25 cellular contexts compared by ENCODE assay signal in the genomic region with DNA sequence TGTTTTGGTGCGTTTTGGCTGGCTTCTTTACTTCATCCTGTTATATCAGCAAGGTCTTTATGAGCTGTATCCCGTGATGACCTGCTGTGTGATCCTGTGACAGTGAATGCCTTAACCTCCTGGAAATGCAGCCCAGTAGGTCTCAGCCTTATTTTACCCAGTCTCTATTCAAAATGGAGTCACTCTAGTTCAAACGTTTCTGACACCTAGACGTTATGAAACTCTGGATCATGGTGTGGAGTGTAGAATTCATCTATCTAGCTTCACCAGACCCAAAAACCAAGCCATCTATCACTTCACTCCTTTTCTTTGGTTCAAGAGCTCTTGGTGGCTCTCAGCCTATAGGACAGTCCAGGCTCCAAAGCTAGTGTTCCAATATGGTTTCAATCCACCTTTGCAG. TPM values are rescaled to one million over a fixed set of nuclear protein-coding genes. Genes with fewer than 3 reads are reported as not detected.
DNase-seq lines count a peak whose midpoint lies in the region; TF ChIP-seq lines count a peak whose summit lies in the region.
"Had no signal": no experiment of that assay in that cellular context is flagged by ENCODE, and none has a peak within 500 bp of the region (broad histone marks: within the 10 kb centered on the region; RNA-seq: fewer than 3 reads in every experiment).

No MANE protein-coding gene starts in this region.

- CTCF ChIA-PET in PC-9 (lab: Charles Lee): interaction anchor here (0.6 to 1.4 kb wide), 2 partner anchors 18 to 1093 kb away, joined by 3 to 5 read pairs; no protein-coding TSS in a partner anchor

- H3F3A ChIP-seq in PC-9 (ENCODE audit: insufficient read depth, low read depth): peaks cover 35% of the 10 kb centered on the region
- no peaks in the 10 kb centered on the region for H3F3A ChIP-seq in smooth muscle cell (ENCODE audit: low read depth)

- H3K27ac ChIP-seq in PC-9 (peak overlapping the region; percentile 95), endodermal cell (ENCODE audit: low read depth, low read length) (no peak overlapping the region), esophagus (ENCODE audit: low read depth in 2 of 2, low read length in 1 of 2) (peak overlapping the region; percentile 78 to 80), smooth muscle cell (ENCODE audit: low read depth) (peak overlapping the region; percentile 71), testis (no peak overlapping the region), brain microvascular endothelial cell (no peak overlapping the region)
- H3K27ac ChIP-seq: A549; BLaER1 treated with 17β-estradiol and CSF1 and Interleukin-3, amounts not matched to agents 10 nM and 100 nM had no signal

- H3K9me3 Mint-ChIP-seq in endodermal cell: no peaks in the 10 kb centered on the region
- H3K9me3 Mint-ChIP-seq: CD8-positive, alpha-beta memory T cell had no signal

- no peak overlapping the region for H2AFZ ChIP-seq in PC-9
- H2AFZ ChIP-seq in smooth muscle cell (ENCODE audit: low read depth): no peak overlapping the region

- POLR2A ChIA-PET in PC-9 (lab: Charles Lee; ENCODE audit: unreplicated experiment): interaction anchor here (0.5 kb wide), 1 partner anchor 9 kb away, joined by 6 read pairs; no protein-coding TSS in a partner anchor

- H3K4me1 ChIP-seq in PC-9 (replicated peaks; ENCODE audit: insufficient read depth): peaks cover 69% of the 10 kb centered on the region
- H3K4me1 ChIP-seq in endodermal cell (ENCODE audit: control insufficient read depth, insufficient read depth, low read length): no peaks in the 10 kb centered on the region
- H3K4me1 ChIP-seq in esophagus (ENCODE audit: control insufficient read depth in 2 of 2, insufficient read depth in 2 of 2, low read length in 1 of 2): peaks cover 0 to 7% of the 10 kb centered on the region in 2 donors
- H3K4me1 ChIP-seq in smooth muscle cell (ENCODE audit: low read depth): no peaks in the 10 kb centered on the region
- no peaks in the 10 kb centered on the region for H3K4me1 ChIP-seq in testis
- H3K4me1 ChIP-seq: A549, BE2C, HAP-1 had no signal

- H3K4me3 ChIP-seq in PC-9: no peak overlapping the region
- H3K4me3 ChIP-seq in endodermal cell (ENCODE audit: low read length): no peak overlapping the region
- H3K4me3 ChIP-seq in esophagus (ENCODE audit: low read depth in 1 of 2, low read length in 2 of 2): no peak overlapping the region
- H3K4me3 ChIP-seq in smooth muscle cell: no peak overlapping the region
- no peak overlapping the region for H3K4me3 ChIP-seq in testis
- no peak overlapping the region for H3K4me3 ChIP-seq in brain microvascular endothelial cell (ENCODE audit: low read depth, low read length)
- H3K4me3 ChIP-seq: A549; BLaER1 treated with 17β-estradiol and CSF1 and Interleukin-3, amounts not matched to agents 10 nM and 100 nM; HAP-1 had no signal

- H4K20me1 ChIP-seq in PC-9 (ENCODE audit: insufficient read depth) (no peaks in the 10 kb centered on the region), smooth muscle cell (ENCODE audit: low read depth) (no peaks in the 10 kb centered on the region)
- H4K20me1 ChIP-seq: BLaER1 treated with 17β-estradiol and CSF1 and Interleukin-3, amounts not matched to agents 10 nM and 100 nM had no signal

- no peaks in the 10 kb centered on the region for H3K4me1 Mint-ChIP-seq in endodermal cell
- H3K4me1 Mint-ChIP-seq: CD14-positive monocyte; CD8-positive, alpha-beta memory T cell had no signal

- 75 to 94% methylated on average over 2 to 4 of the region's 4 CpGs for WGBS in endodermal cell (ENCODE audit: insufficient coverage in 1 of 2, insufficient read length in 1 of 2), 2 experiments
- WGBS in esophagus, 2 donors: 75 to 80% methylated on average over 4 of the region's 4 CpGs
- WGBS in smooth muscle cell (ENCODE audit: low lambda C conversion rate): 91% methylated on average over 4 of the region's 4 CpGs
- 81 to 82% methylated on average over 4 of the region's 4 CpGs for WGBS in testis, 2 donors

- intact Hi-C loops in PC-9 (cut with micrococcal nuclease; ENCODE audit: unreplicated experiment): loop anchor here (1.0 to 2.0 kb wide), 2 partner anchors 9 to 14 kb away; no protein-coding TSS in a partner anchor
- intact Hi-C loops in testis (cut with DNase I; ENCODE audit: low total_unique reads): no loop called here

- H3K9ac ChIP-seq in endodermal cell (ENCODE audit: extremely low read depth, low read length, poor library complexity, severe bottlenecking) (no peak overlapping the region), smooth muscle cell (ENCODE audit: low read depth) (no peak overlapping the region)
- H3K9ac ChIP-seq: BLaER1 treated with 17β-estradiol and CSF1 and Interleukin-3, amounts not matched to agents 10 nM and 100 nM had no signal

- DNase-seq in PC-9 (no peak), endodermal cell (peak; percentile 4), smooth muscle cell (lab: John Stamatoyannopoulos, UW; ENCODE audit: unreplicated experiment) (no peak), COLO829 (ENCODE audit: low spot score) (no peak), testis (no peak), brain microvascular endothelial cell (no peak)
- DNase-seq: 8988T; ACHN; AML-193; BE2C; CD4-positive, alpha-beta T cell; CD8-positive, alpha-beta memory T cell; COR-L47; DMS79 treated with DMSO at 0.1 percent for 48 hours; GF-D8; GOT3; HFFc6 had no signal

- peaks cover 10% of the 10 kb centered on the region for H3K27me3 Mint-ChIP-seq in endodermal cell (ENCODE audit: insufficient read depth)

- in situ Hi-C loops in brain microvascular endothelial cell (cut with HindIII; ENCODE audit: low pct_ligation_motif_present, low sequenced_read_pairs): no loop called here

- no peak overlapping the region for H3K4me3 Mint-ChIP-seq in endodermal cell
- H3K4me3 Mint-ChIP-seq: CD14-positive monocyte; CD4-positive, alpha-beta T cell; CD8-positive, alpha-beta memory T cell; HFFc6 had no signal

- H3K79me2 ChIP-seq in PC-9 (ENCODE audit: low read depth) (no peaks in the 10 kb centered on the region), smooth muscle cell (ENCODE audit: low read depth) (no peaks in the 10 kb centered on the region)

- no peaks in the 10 kb centered on the region for H3K9me2 ChIP-seq in PC-9 (ENCODE audit: insufficient read depth)

- H3K27me3 ChIP-seq in PC-9 (ENCODE audit: insufficient read depth, low read depth) (no peaks in the 10 kb centered on the region), endodermal cell (ENCODE audit: control insufficient read depth, insufficient read depth, low read length, poor library complexity, severe bottlenecking) (no peaks in the 10 kb centered on the region), esophagus (ENCODE audit: control insufficient read depth in 1 of 2, insufficient read depth in 2 of 2, low read length in 2 of 2) (no peaks in the 10 kb centered on the region), smooth muscle cell (ENCODE audit: low read depth) (peaks cover 7% of the 10 kb centered on the region), testis (no peaks in the 10 kb centered on the region), brain microvascular endothelial cell (replicated peaks) (no peaks in the 10 kb centered on the region)
- H3K27me3 ChIP-seq: BE2C; BLaER1 treated with 17β-estradiol and CSF1 and Interleukin-3, amounts not matched to agents 10 nM and 100 nM had no signal

- H3K4me2 ChIP-seq in PC-9 (peak overlapping the region; percentile 44), smooth muscle cell (no peak overlapping the region)
- H3K4me2 ChIP-seq: A549; BLaER1 treated with 17β-estradiol and CSF1 and Interleukin-3, amounts not matched to agents 10 nM and 100 nM had no signal

- H3K36me3 ChIP-seq in PC-9 (ENCODE audit: low read depth) (no peaks in the 10 kb centered on the region), endodermal cell (ENCODE audit: control insufficient read depth, insufficient read depth, low read length) (no peaks in the 10 kb centered on the region), esophagus (ENCODE audit: control insufficient read depth in 2 of 2, insufficient read depth in 2 of 2, low read length in 1 of 2) (no peaks in the 10 kb centered on the region), smooth muscle cell (ENCODE audit: low read depth) (no peaks in the 10 kb centered on the region), testis (ENCODE audit: low read depth, missing control alignments) (no peaks in the 10 kb centered on the region), brain microvascular endothelial cell (replicated peaks) (no peaks in the 10 kb centered on the region)
- H3K36me3 ChIP-seq: BE2C; BLaER1 treated with 17β-estradiol and CSF1 and Interleukin-3, amounts not matched to agents 10 nM and 100 nM; HAP-1 had no signal

- H3K9me3 ChIP-seq in PC-9 (ENCODE audit: insufficient read depth, low read depth) (0 out of 2 replicates have a peak, but pooled peaks cover 7% of the 10 kb centered on the region), endodermal cell (ENCODE audit: control insufficient read depth, low read length) (no peaks in the 10 kb centered on the region), esophagus (ENCODE audit: control insufficient read depth in 2 of 2, insufficient read depth in 1 of 2, low read depth in 1 of 2, low read length in 1 of 2) (no peaks in the 10 kb centered on the region), smooth muscle cell (replicated peaks; ENCODE audit: low read depth) (no peaks in the 10 kb centered on the region), testis (no peaks in the 10 kb centered on the region)
- H3K9me3 ChIP-seq: A549, BE2C, HAP-1 had no signal

- TF ChIP-seq POLR2A in testis (IDR thresholded peaks at IDR 0.05): no peak

- BruUV-seq in PC-9 (replicated peaks; lab: Mats Ljungman, UMichigan): no TSS peak

- no peaks in the 10 kb centered on the region for H3K36me3 Mint-ChIP-seq in endodermal cell (ENCODE audit: low read depth)
- H3K36me3 Mint-ChIP-seq: CD14-positive monocyte had no signal

- TF ChIP-seq CTCF in PC-9 (conservative IDR thresholded peaks at IDR 0.05): no peak
- TF ChIP-seq CTCF in endodermal cell (conservative IDR thresholded peaks at IDR 0.05): no peak
- no peak for TF ChIP-seq CTCF in smooth muscle cell (IDR thresholded peaks at IDR 0.05; ENCODE audit: borderline replicate concordance, insufficient read depth, poor library complexity, severe bottlenecking)
- TF ChIP-seq CTCF in testis (IDR thresholded peaks at IDR 0.05): no peak
- no peak for TF ChIP-seq CTCF in brain microvascular endothelial cell (IDR thresholded peaks at IDR 0.05; ENCODE audit: low read depth, low read length, missing control alignments)

- H3K27ac Mint-ChIP-seq in endodermal cell: no peak overlapping the region
- H3K27ac Mint-ChIP-seq: CD14-positive monocyte; CD4-positive, alpha-beta T cell had no signal

RNA-seq across cellular contexts. Expression of gene ZDHHC13, which starts 28.2 kb away (rescaled TPM):
- total RNA-seq in PC-9 (2021) (31.5 and 35.5 TPM in 2 replicates), endodermal cell (10 to 100 TPM; 26.0 to 29.6 TPM), smooth muscle cell (16.5 and 17.3 TPM in 2 replicates), testis (10 to 100 TPM; 16.3 to 17.2 TPM)
- 18.7 TPM for polyA plus RNA-seq in endodermal cell (2013, experiment 1 of 2)
- 16.4 TPM for polyA plus RNA-seq in endodermal cell (2013, experiment 2 of 2)
- polyA plus RNA-seq in esophagus (10 to 100 TPM; 44.3 to 50.1 TPM), smooth muscle cell (8.7 and 12.8 TPM in 2 replicates), testis (ENCODE audit: insufficient read depth, low read depth, low replicate concordance) (32.6 TPM)

RNA-seq across cellular contexts. Expression of gene MRGPRX2, which starts 28.3 kb away (rescaled TPM):
- not detected in 2 replicates for total RNA-seq in PC-9 (2021)
- total RNA-seq in endodermal cell: not detected
- not detected for polyA plus RNA-seq in endodermal cell (2013, experiment 1 of 2)
- polyA plus RNA-seq in endodermal cell (2013, experiment 2 of 2): not detected
- under 1 TPM in 1 of 2 donors, not detected in 1; 0.02 TPM for polyA plus RNA-seq in esophagus
- not detected in 2 replicates for total RNA-seq in smooth muscle cell
- polyA plus RNA-seq in smooth muscle cell: 0.19 TPM in 1 of 2 replicates, not detected in the other
- total RNA-seq in testis: under 1 TPM in 1 of 2 donors, not detected in 1; 0.50 TPM
- not detected for polyA plus RNA-seq in testis (ENCODE audit: insufficient read depth, low read depth, low replicate concordance)
- total RNA-seq: Calu3; CD4-positive, alpha-beta T cell; CD8-positive, alpha-beta memory T cell; Daoy; G401; HFFc6 had no signal
- polyA plus RNA-seq: A549; CD14-positive monocyte; CD8-positive, alpha-beta memory T cell had no signal

Comparison
In these comparisons a context has a peak if more than half of its experiments do, and no peak if none do; other contexts are left out.
1. H3K27ac ChIP-seq: peak in PC-9 (single experiment), esophagus (2 of 2) and smooth muscle cell (single experiment); none in endodermal cell (single experiment), testis (0 of 2) and brain microvascular endothelial cell (single experiment).